Comparison of ENCODE assay signal across 22 cellular contexts in genomic region chr5:78783434-78784130, GRCh38.
"Had no signal": no experiment of that assay in that cellular context is flagged by ENCODE, and none has a peak within 500 bp of the region (broad histone marks: within the 10 kb centered on the region; RNA-seq: fewer than 3 reads in every experiment).

No MANE protein-coding gene starts in this region.

- H3K4me3 Mint-ChIP-seq: activated CD4-positive, alpha-beta memory T cell treated with anti-CD3 and anti-CD28 coated beads for 36 hours; activated CD4-positive, alpha-beta T cell treated with anti-CD3 and anti-CD28 coated beads for 36 hours; activated naive CD4-positive, alpha-beta T cell treated with anti-CD3 and anti-CD28 coated beads, Interleukin-2, amount 50 U/mL, for 24 hours; dendritic cell treated with granulocyte-macrophage colony-stimulating factor and Interleukin-4, amounts not matched to agents 40 ng/mL and 50 ng/mL, for 4 days; neural crest cell; stimulated activated naive CD8-positive, alpha-beta T cell treated with anti-CD3 and anti-CD28 coated beads, Interleukin-15, Interleukin-2, amounts not matched to agents 100 ng/mL and 50 ng/mL, for 24 hours; T-cell; WTC11 had no signal

- H3K27ac Mint-ChIP-seq: activated CD4-positive, alpha-beta memory T cell treated with anti-CD3 and anti-CD28 coated beads for 36 hours; activated CD4-positive, alpha-beta T cell treated with anti-CD3 and anti-CD28 coated beads for 36 hours; activated naive CD4-positive, alpha-beta T cell treated with anti-CD3 and anti-CD28 coated beads, Interleukin-2, amount 50 U/mL, for 24 hours; dendritic cell treated with granulocyte-macrophage colony-stimulating factor and Interleukin-4, amounts not matched to agents 40 ng/mL and 50 ng/mL, for 4 days; stimulated activated naive CD8-positive, alpha-beta T cell treated with anti-CD3 and anti-CD28 coated beads, Interleukin-15, Interleukin-2, amounts not matched to agents 100 ng/mL and 50 ng/mL, for 24 hours; T-cell; WTC11 had no signal

- H3K27me3 ChIP-seq: ascending aorta, breast epithelium, gastrocnemius medialis, heart left ventricle, spleen, tibial nerve had no signal

- H3K4me1 ChIP-seq: ascending aorta, breast epithelium, gastrocnemius medialis, left ventricle myocardium inferior, spleen had no signal

- DNase-seq: activated CD4-positive, alpha-beta memory T cell treated with anti-CD3 and anti-CD28 coated beads for 36 hours; activated CD4-positive, alpha-beta T cell treated with anti-CD3 and anti-CD28 coated beads for 36 hours; activated effector memory CD4-positive, alpha-beta T cell treated with anti-CD3 and anti-CD28 coated beads, Interleukin-2, amount 50 U/mL, for 16 hours; activated T-cell treated with anti-CD3 and anti-CD28 coated beads, Interleukin-2, amount 50 U/mL, for 48 hours; cerebellar nuclear complex; effector CD8-positive, alpha-beta T cell; gastrocnemius medialis; heart left ventricle; left ventricle myocardium inferior; mammary epithelial cell; retina; spleen; T-cell had no signal

- ATAC-seq: activated CD4-positive, alpha-beta T cell treated with anti-CD3 and anti-CD28 coated beads for 36 hours; gastrocnemius medialis; heart left ventricle; T-cell; WTC11 had no signal

- H3K4me1 Mint-ChIP-seq: activated CD4-positive, alpha-beta T cell treated with anti-CD3 and anti-CD28 coated beads for 36 hours; activated naive CD4-positive, alpha-beta T cell treated with anti-CD3 and anti-CD28 coated beads, Interleukin-2, amount 50 U/mL, for 24 hours; neural crest cell had no signal

- H3K9me3 Mint-ChIP-seq: activated CD4-positive, alpha-beta memory T cell treated with anti-CD3 and anti-CD28 coated beads for 36 hours; dendritic cell treated with granulocyte-macrophage colony-stimulating factor and Interleukin-4, amounts not matched to agents 40 ng/mL and 50 ng/mL, for 4 days; WTC11 had no signal

- FAIRE-seq: urothelium cell line had no signal

- H3K4me3 ChIP-seq: ascending aorta, breast epithelium, gastrocnemius medialis, heart left ventricle, left ventricle myocardium inferior, spleen, tibial nerve had no signal

- H3K36me3 ChIP-seq: ascending aorta, breast epithelium, gastrocnemius medialis, left ventricle myocardium inferior had no signal

- H3K27ac ChIP-seq: ascending aorta, breast epithelium, gastrocnemius medialis, heart left ventricle, left ventricle myocardium inferior, spleen, tibial nerve had no signal

- H3K27me3 Mint-ChIP-seq: activated CD4-positive, alpha-beta memory T cell treated with anti-CD3 and anti-CD28 coated beads for 36 hours; activated CD4-positive, alpha-beta T cell treated with anti-CD3 and anti-CD28 coated beads for 36 hours; activated naive CD4-positive, alpha-beta T cell treated with anti-CD3 and anti-CD28 coated beads, Interleukin-2, amount 50 U/mL, for 24 hours; dendritic cell treated with granulocyte-macrophage colony-stimulating factor and Interleukin-4, amounts not matched to agents 40 ng/mL and 50 ng/mL, for 4 days; stimulated activated naive CD8-positive, alpha-beta T cell treated with anti-CD3 and anti-CD28 coated beads, Interleukin-15, Interleukin-2, amounts not matched to agents 100 ng/mL and 50 ng/mL, for 24 hours; T-cell had no signal

- H3K9me3 ChIP-seq: gastrocnemius medialis had no signal

- H3K36me3 Mint-ChIP-seq: WTC11 had no signal
